In the genomic region with DNA sequence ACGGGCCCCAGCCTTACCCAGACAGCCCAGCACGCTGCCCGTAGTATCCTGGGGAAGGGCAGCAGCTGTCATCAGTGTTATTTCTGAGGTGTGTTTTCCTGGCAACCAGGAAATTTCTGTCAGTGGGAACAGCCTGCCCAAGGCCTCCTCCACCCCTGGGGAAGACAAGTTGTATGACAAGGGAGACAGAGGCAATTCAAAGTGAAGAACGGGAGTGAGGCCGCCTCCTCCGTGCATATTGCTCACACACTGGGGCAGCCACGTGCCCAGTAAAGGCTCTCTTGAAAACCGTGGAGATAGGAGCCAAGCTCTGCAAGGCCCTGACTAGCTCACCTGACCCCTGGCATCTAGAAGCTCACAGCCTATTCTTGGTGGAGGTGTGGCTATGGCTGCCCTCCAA, we compare ENCODE assay signal across 10 cellular contexts. TPM values are rescaled to one million over a fixed set of nuclear protein-coding genes. Genes with fewer than 3 reads are reported as not detected.
DNase-seq lines count a peak whose midpoint lies in the region; ATAC-seq and TF ChIP-seq lines count a peak whose summit lies in the region.
"Had no signal": no experiment of that assay in that cellular context is flagged by ENCODE, and none has a peak within 500 bp of the region (broad histone marks: within the 10 kb centered on the region; RNA-seq: fewer than 3 reads in every experiment).

No MANE protein-coding gene starts in this region.

- POLR2A ChIA-PET in CD8-positive, alpha-beta T cell (lab: Charles Lee): interaction anchor here (1.3 to 1.7 kb wide), 2 partner anchors 10 to 12 kb away, joined by 4 read pairs; no protein-coding TSS in a partner anchor
- POLR2A ChIA-PET in activated B cell treated with CpG ODN at 0.5 μM for 24 hours (lab: Charles Lee): interaction anchor here (1.1 to 1.6 kb wide), 2 partner anchors 11 to 45 kb away, joined by 3 to 5 read pairs; no protein-coding TSS in a partner anchor

- H4K20me1 ChIP-seq in osteoblast (ENCODE audit: insufficient read depth, low read length): peaks cover 61% of the 10 kb centered on the region

- no peaks in the 10 kb centered on the region for H3K9me3 ChIP-seq in CD8-positive, alpha-beta T cell (ENCODE audit: low read length)
- H3K9me3 ChIP-seq in osteoblast (ENCODE audit: low read depth, low read length): no peaks in the 10 kb centered on the region
- H3K9me3 ChIP-seq: thoracic aorta had no signal

- no peaks in the 10 kb centered on the region for H3K27me3 ChIP-seq in CD8-positive, alpha-beta T cell (ENCODE audit: insufficient read depth, low read length)
- H3K27me3 ChIP-seq in osteoblast (ENCODE audit: insufficient read depth, low read length): no peaks in the 10 kb centered on the region

- H3K27ac ChIP-seq in CD8-positive, alpha-beta T cell (ENCODE audit: low read depth, low read length): peak overlapping the region; percentile 27
- H3K27ac ChIP-seq in osteoblast (ENCODE audit: low read depth, low read length): peak overlapping the region; percentile 61
- H3K27ac ChIP-seq: thoracic aorta had no signal

- peaks cover 43% of the 10 kb centered on the region for H3K4me1 Mint-ChIP-seq in CD8-positive, alpha-beta T cell (ENCODE audit: low read depth)
- peaks cover 44% of the 10 kb centered on the region for H3K4me1 Mint-ChIP-seq in activated B cell treated with CpG ODN at 0.5 μM for 24 hours

- H3K36me3 ChIP-seq in CD8-positive, alpha-beta T cell (ENCODE audit: insufficient read depth, low read length): no peaks in the 10 kb centered on the region
- no peaks in the 10 kb centered on the region for H3K36me3 ChIP-seq in osteoblast (ENCODE audit: insufficient read depth, low read length)
- H3K36me3 ChIP-seq: thoracic aorta had no signal

- no peaks in the 10 kb centered on the region for H3K9me3 Mint-ChIP-seq in CD8-positive, alpha-beta T cell
- H3K9me3 Mint-ChIP-seq in activated B cell treated with CpG ODN at 0.5 μM for 24 hours: no peaks in the 10 kb centered on the region

- DNase-seq in CD8-positive, alpha-beta T cell: no peak
- DNase-seq in activated B cell treated with CpG ODN at 0.5 μM for 24 hours (no peak), Right ventricle myocardium superior (no peak), osteoblast (ENCODE audit: insufficient read length, low spot score, missing footprints) (no peak), posterior vena cava (ENCODE audit: low spot score) (no peak), lower leg skin (ENCODE audit: low spot score in 2 of 2) (no peak), GM13977 (ENCODE audit: low spot score) (no peak)
- no peak for DNase-seq in activated CD4-positive, alpha-beta T cell treated with anti-CD3 and anti-CD28 coated beads for 48 hours
- DNase-seq: DMS153 had no signal

- peaks cover under 1% of the 10 kb centered on the region for H3K36me3 Mint-ChIP-seq in CD8-positive, alpha-beta T cell
- no peaks in the 10 kb centered on the region for H3K36me3 Mint-ChIP-seq in activated B cell treated with CpG ODN at 0.5 μM for 24 hours (ENCODE audit: low read depth)

- no peaks in the 10 kb centered on the region for H3K27me3 Mint-ChIP-seq in CD8-positive, alpha-beta T cell (ENCODE audit: low read depth)
- H3K27me3 Mint-ChIP-seq in activated B cell treated with CpG ODN at 0.5 μM for 24 hours: no peaks in the 10 kb centered on the region

- CTCF ChIA-PET in CD8-positive, alpha-beta T cell (lab: Charles Lee): interaction anchor here (0.9 to 2.0 kb wide), 4 partner anchors 10 to 180 kb away, joined by 3 to 7 read pairs (median 4); no protein-coding TSS in a partner anchor
- CTCF ChIA-PET in activated B cell treated with CpG ODN at 0.5 μM for 24 hours (lab: Charles Lee): interaction anchor here (1.1 kb wide), 1 partner anchor 57 kb away, joined by 3 read pairs; no protein-coding TSS in a partner anchor

- H3K4me2 ChIP-seq in osteoblast (ENCODE audit: insufficient read depth, low read length): no peak overlapping the region

- no peak for TF ChIP-seq POLR2A in lower leg skin (IDR thresholded peaks at IDR 0.05)

- 45 to 50% methylated on average over 8 of the region's 8 CpGs for WGBS in lower leg skin, 2 donors

- in situ Hi-C loops in GM13977 (cut with MboI; ENCODE audit: low pct_unique_long_range_greater_than_20kb, low sequenced_read_pairs, unreplicated experiment): no loop called here

- ATAC-seq in CD8-positive, alpha-beta T cell: no peak
- ATAC-seq in activated B cell treated with CpG ODN at 0.5 μM for 24 hours (ENCODE audit: low read depth) (no peak), Right ventricle myocardium superior (ENCODE audit: poor library complexity) (peak; percentile 69)

- no peak for TF ChIP-seq CTCF in CD8-positive, alpha-beta T cell (IDR thresholded peaks at IDR 0.05)
- no peak for TF ChIP-seq CTCF in activated B cell treated with CpG ODN at 0.5 μM for 24 hours (IDR thresholded peaks at IDR 0.05)
- no peak for TF ChIP-seq CTCF in osteoblast (IDR thresholded peaks at IDR 0.05; ENCODE audit: extremely low read depth, low read depth, low read length)
- no peak for TF ChIP-seq CTCF in lower leg skin (IDR thresholded peaks at IDR 0.05)
- TF ChIP-seq CTCF in GM13977 (IDR thresholded peaks at IDR 0.05; ENCODE audit: extremely low read depth, insufficient read depth, missing control alignments): no peak

- H3K4me3 Mint-ChIP-seq in CD8-positive, alpha-beta T cell: peak overlapping the region; percentile 35
- no peak overlapping the region for H3K4me3 Mint-ChIP-seq in activated B cell treated with CpG ODN at 0.5 μM for 24 hours

- peaks cover 58% of the 10 kb centered on the region for H3K4me1 ChIP-seq in CD8-positive, alpha-beta T cell (ENCODE audit: insufficient read depth, low read length)
- peaks cover 48% of the 10 kb centered on the region for H3K4me1 ChIP-seq in osteoblast (ENCODE audit: insufficient read depth, low read length)

- peak overlapping the region; percentile 62 for H3K27ac Mint-ChIP-seq in CD8-positive, alpha-beta T cell
- peak overlapping the region; percentile 75 for H3K27ac Mint-ChIP-seq in activated B cell treated with CpG ODN at 0.5 μM for 24 hours

- no peak overlapping the region for H3K4me3 ChIP-seq in CD8-positive, alpha-beta T cell (ENCODE audit: low read depth, low read length)
- H3K4me3 ChIP-seq in osteoblast (ENCODE audit: insufficient read depth, low read length) (no peak overlapping the region), lower leg skin (ENCODE audit: low read depth, poor library complexity, severe bottlenecking) (no peak overlapping the region)
- H3K4me3 ChIP-seq: thoracic aorta had no signal

- no peak overlapping the region for H2AFZ ChIP-seq in osteoblast (ENCODE audit: low read length)

- H3K79me2 ChIP-seq in osteoblast (ENCODE audit: insufficient read depth, low read length): peaks cover 89% of the 10 kb centered on the region

- intact Hi-C loops in CD8-positive, alpha-beta T cell (cut with DNase I, micrococcal nuclease): loop anchor here in 1 of 2 experiments (1.0 kb wide), 1 partner anchor 12 kb away; no protein-coding TSS in a partner anchor
- intact Hi-C loops in activated B cell treated with CpG ODN at 0.5 μM for 24 hours (cut with micrococcal nuclease) (loop anchor here (5.0 kb wide), 1 partner anchor 523 kb away; the partner anchor contains the start of gene MIEF2), Right ventricle myocardium superior (cut with DNase I) (no loop called here), posterior vena cava (cut with DNase I) (loop anchor here in 1 of 2 donors (10.0 kb wide), 1 partner anchor 1276 kb away; no protein-coding TSS in a partner anchor), lower leg skin (cut with DNase I; ENCODE audit: low total_unique reads) (no loop called here)

RNA-seq across cellular contexts. Expression of gene RAI1, which starts 57.6 kb away (rescaled TPM):
- 10 to 100 TPM; 22.9 to 23.5 TPM for total RNA-seq in CD8-positive, alpha-beta T cell
- 26.7 and 31.2 TPM in 2 replicates for total RNA-seq in activated B cell treated with CpG ODN at 0.5 μM for 24 hours
- 28.3 TPM for total RNA-seq in Right ventricle myocardium superior
- total RNA-seq in osteoblast: 14.4 and 15.6 TPM in 2 replicates
- total RNA-seq in posterior vena cava: 10 to 100 TPM; 25.6 to 36.5 TPM
- 10 to 100 TPM; 19.4 to 38.2 (median 35.3) TPM for total RNA-seq in lower leg skin
